8 cellular contexts compared by ENCODE assay signal in the genomic region with DNA sequence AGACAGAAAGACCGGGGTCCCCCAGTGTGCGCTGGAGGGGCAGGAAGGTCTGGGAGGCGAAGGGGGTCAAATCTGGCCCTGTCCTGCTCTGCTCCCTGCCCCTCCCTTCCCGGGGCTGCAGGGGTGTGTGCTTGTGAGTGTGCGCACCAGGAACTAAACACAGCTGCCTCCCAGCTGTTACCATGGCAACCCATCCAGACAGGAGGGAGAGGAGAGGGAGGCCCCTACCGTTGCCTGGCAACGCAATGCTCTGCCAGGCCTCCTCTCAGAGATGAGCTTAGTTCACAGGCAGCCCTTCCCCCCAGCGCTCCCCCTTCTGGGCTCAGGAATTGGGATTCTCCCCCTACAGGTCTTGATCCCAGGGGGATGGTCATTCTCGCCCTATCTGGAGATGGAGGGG. TPM values are rescaled to one million over a fixed set of nuclear protein-coding genes. Genes with fewer than 3 reads are reported as not detected.
A peak's percentile ranks its signal among the peaks of the same experiment; 100 is the strongest.
DNase-seq lines count a peak whose midpoint lies in the region; ATAC-seq and TF ChIP-seq lines count a peak whose summit lies in the region.

No MANE protein-coding gene starts in this region.

- CTCF ChIA-PET in naive thymus-derived CD4-positive, alpha-beta T cell (lab: Charles Lee): interaction anchor here (0.9 kb wide), 1 partner anchor 69 kb away, joined by 3 read pairs; no protein-coding TSS in a partner anchor

- no peaks in the 10 kb centered on the region for H3K27me3 ChIP-seq in naive thymus-derived CD4-positive, alpha-beta T cell (ENCODE audit: control insufficient read depth in 2 of 2, insufficient read depth in 2 of 2, low read length in 2 of 2)

- peak; percentile 71 for DNase-seq in GM04504 (ENCODE audit: low read depth)
- peak; percentile 90 for DNase-seq in MV-4-11 (lab: John Stamatoyannopoulos, UW)
- DNase-seq in choroid plexus epithelial cell (ENCODE audit: low read depth): peak; percentile 96
- DNase-seq in naive thymus-derived CD4-positive, alpha-beta T cell: peak in 5 of 9 donors; percentile 23 to 61 (median 53)
- no peak for DNase-seq in mucosa of gallbladder (ENCODE audit: low spot score)

- peaks cover 0 to 2% (median 0%) of the 10 kb centered on the region in 5 donors for H3K36me3 Mint-ChIP-seq in naive thymus-derived CD4-positive, alpha-beta T cell

- no peaks in the 10 kb centered on the region for H3K36me3 ChIP-seq in naive thymus-derived CD4-positive, alpha-beta T cell (ENCODE audit: control insufficient read depth in 2 of 3, insufficient read depth in 3 of 3, low read length in 3 of 3)

- H3K4me1 Mint-ChIP-seq in naive thymus-derived CD4-positive, alpha-beta T cell: peaks cover 8 to 25% (median 21%) of the 10 kb centered on the region in 7 donors

- H3K27ac ChIP-seq in naive thymus-derived CD4-positive, alpha-beta T cell (ENCODE audit: low read depth, low read length): no peak overlapping the region

- peaks cover 0 to 8% of the 10 kb centered on the region in 2 donors for H3K4me1 ChIP-seq in naive thymus-derived CD4-positive, alpha-beta T cell (ENCODE audit: control insufficient read depth in 2 of 2, insufficient read depth in 2 of 2, low read length in 2 of 2)

- TF ChIP-seq CTCF in choroid plexus epithelial cell (conservative IDR thresholded peaks at IDR 0.05; ENCODE audit: low read depth, low read length): no peak

- H3K27me3 Mint-ChIP-seq in naive thymus-derived CD4-positive, alpha-beta T cell: peaks cover 0 to 17% (median 0%) of the 10 kb centered on the region in 5 donors

- intact Hi-C loops in naive thymus-derived CD4-positive, alpha-beta T cell (cut with micrococcal nuclease): no loop called here

- ATAC-seq in naive thymus-derived CD4-positive, alpha-beta T cell: peak; percentile 55
- ATAC-seq in GM18858 (IDR thresholded peaks at IDR 0.05; ENCODE audit: unreplicated experiment) (no peak), GM19452 (IDR thresholded peaks at IDR 0.05; ENCODE audit: unreplicated experiment) (no peak)

- peak overlapping the region in 1 of 9 donors; percentile 55 for H3K27ac Mint-ChIP-seq in naive thymus-derived CD4-positive, alpha-beta T cell

- no peak overlapping the region for H3K4me3 ChIP-seq in choroid plexus epithelial cell (ENCODE audit: low read depth, low read length)
- no peak overlapping the region for H3K4me3 ChIP-seq in naive thymus-derived CD4-positive, alpha-beta T cell (ENCODE audit: low read length)

- H3K9me3 ChIP-seq in naive thymus-derived CD4-positive, alpha-beta T cell (ENCODE audit: control insufficient read depth in 2 of 3, low read length in 3 of 3): no peaks in the 10 kb centered on the region

- no peak overlapping the region for H3K4me3 Mint-ChIP-seq in naive thymus-derived CD4-positive, alpha-beta T cell

- POLR2A ChIA-PET in naive thymus-derived CD4-positive, alpha-beta T cell (lab: Charles Lee): no interaction called here

- peaks cover 0 to 1% (median 0%) of the 10 kb centered on the region in 11 donors for H3K9me3 Mint-ChIP-seq in naive thymus-derived CD4-positive, alpha-beta T cell

TF ChIP-seq in PFSK-1, 5 proteins besides CTCF, POLR2A, EP300 and RAD21:
- TF ChIP-seq POLR2AphosphoS5 (IDR thresholded peaks at IDR 0.05; ENCODE audit: low read depth, low read length) (no peak), FOXP2 (optimal IDR thresholded peaks at IDR 0.05; ENCODE audit: borderline replicate concordance, extremely low read depth, extremely low read length, insufficient read depth) (peak; percentile 12), SIN3A (IDR thresholded peaks at IDR 0.05; ENCODE audit: borderline replicate concordance, insufficient read depth, low read length) (no peak), TAF1 (IDR thresholded peaks at IDR 0.05; ENCODE audit: borderline replicate concordance, insufficient read depth, low read length) (no peak)
- TF ChIP-seq, protein P1, sequence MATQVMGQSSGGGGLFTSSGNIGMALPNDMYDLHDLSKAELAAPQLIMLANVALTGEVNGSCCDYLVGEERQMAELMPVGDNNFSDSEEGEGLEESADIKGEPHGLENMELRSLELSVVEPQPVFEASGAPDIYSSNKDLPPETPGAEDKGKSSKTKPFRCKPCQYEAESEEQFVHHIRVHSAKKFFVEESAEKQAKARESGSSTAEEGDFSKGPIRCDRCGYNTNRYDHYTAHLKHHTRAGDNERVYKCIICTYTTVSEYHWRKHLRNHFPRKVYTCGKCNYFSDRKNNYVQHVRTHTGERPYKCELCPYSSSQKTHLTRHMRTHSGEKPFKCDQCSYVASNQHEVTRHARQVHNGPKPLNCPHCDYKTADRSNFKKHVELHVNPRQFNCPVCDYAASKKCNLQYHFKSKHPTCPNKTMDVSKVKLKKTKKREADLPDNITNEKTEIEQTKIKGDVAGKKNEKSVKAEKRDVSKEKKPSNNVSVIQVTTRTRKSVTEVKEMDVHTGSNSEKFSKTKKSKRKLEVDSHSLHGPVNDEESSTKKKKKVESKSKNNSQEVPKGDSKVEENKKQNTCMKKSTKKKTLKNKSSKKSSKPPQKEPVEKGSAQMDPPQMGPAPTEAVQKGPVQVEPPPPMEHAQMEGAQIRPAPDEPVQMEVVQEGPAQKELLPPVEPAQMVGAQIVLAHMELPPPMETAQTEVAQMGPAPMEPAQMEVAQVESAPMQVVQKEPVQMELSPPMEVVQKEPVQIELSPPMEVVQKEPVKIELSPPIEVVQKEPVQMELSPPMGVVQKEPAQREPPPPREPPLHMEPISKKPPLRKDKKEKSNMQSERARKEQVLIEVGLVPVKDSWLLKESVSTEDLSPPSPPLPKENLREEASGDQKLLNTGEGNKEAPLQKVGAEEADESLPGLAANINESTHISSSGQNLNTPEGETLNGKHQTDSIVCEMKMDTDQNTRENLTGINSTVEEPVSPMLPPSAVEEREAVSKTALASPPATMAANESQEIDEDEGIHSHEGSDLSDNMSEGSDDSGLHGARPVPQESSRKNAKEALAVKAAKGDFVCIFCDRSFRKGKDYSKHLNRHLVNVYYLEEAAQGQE (IDR thresholded peaks at IDR 0.05; ENCODE audit: insufficient read depth in 1 of 2, low read depth in 2 of 2, low read length in 2 of 2): no peak

RNA-seq across cellular contexts. Expression of a gene that starts 6.1 kb away (rescaled TPM):
- polyA plus RNA-seq in PFSK-1 (2012; ENCODE audit: insufficient read length, low read depth): 31.4 TPM
- under 1 TPM; 0.11 to 0.64 (median 0.44) TPM for total RNA-seq in naive thymus-derived CD4-positive, alpha-beta T cell
- polyA plus RNA-seq in naive thymus-derived CD4-positive, alpha-beta T cell: not detected
- total RNA-seq in mucosa of gallbladder: 1.2 TPM

RNA-seq across cellular contexts. Expression of a gene that starts 10.8 kb away (rescaled TPM):
- polyA plus RNA-seq in PFSK-1 (2012; ENCODE audit: insufficient read length, low read depth): 142 TPM
- 100 to 1,000 TPM in 4 of 5 experiments, 10 to 100 TPM in 1; 75.6 to 124 (median 115) TPM for total RNA-seq in naive thymus-derived CD4-positive, alpha-beta T cell
- polyA plus RNA-seq in naive thymus-derived CD4-positive, alpha-beta T cell: 10 to 100 TPM; 23.7 to 30.1 TPM
- total RNA-seq in mucosa of gallbladder: 78.2 TPM

RNA-seq across cellular contexts. Expression of a gene that starts 25.8 kb away (rescaled TPM):
- 8.2 TPM for polyA plus RNA-seq in PFSK-1 (2012; ENCODE audit: insufficient read length, low read depth)
- total RNA-seq in naive thymus-derived CD4-positive, alpha-beta T cell: 1 to 10 TPM; 1.6 to 7.8 (median 2.2) TPM
- under 1 TPM in 1 of 2 donors, not detected in 1; 0.85 TPM for polyA plus RNA-seq in naive thymus-derived CD4-positive, alpha-beta T cell
- total RNA-seq in mucosa of gallbladder: 1.2 TPM

RNA-seq across cellular contexts. Expression of a gene that starts 49.2 kb away (rescaled TPM):
- polyA plus RNA-seq in PFSK-1 (2012; ENCODE audit: insufficient read length, low read depth): 29.7 TPM
- 10 to 100 TPM; 15.8 to 42.4 (median 23.3) TPM for total RNA-seq in naive thymus-derived CD4-positive, alpha-beta T cell
- polyA plus RNA-seq in naive thymus-derived CD4-positive, alpha-beta T cell: 1 to 10 TPM; 5.7 to 9.8 TPM
- 102 TPM for total RNA-seq in mucosa of gallbladder

RNA-seq across cellular contexts. Expression of a gene that starts 53.5 kb away (rescaled TPM):
- 44.5 TPM for polyA plus RNA-seq in PFSK-1 (2012; ENCODE audit: insufficient read length, low read depth)
- total RNA-seq in naive thymus-derived CD4-positive, alpha-beta T cell: 10 to 100 TPM; 33.5 to 80.0 (median 65.7) TPM
- polyA plus RNA-seq in naive thymus-derived CD4-positive, alpha-beta T cell: 10 to 100 TPM; 25.1 to 52.7 TPM
- 36.3 TPM for total RNA-seq in mucosa of gallbladder
